Comparison of ENCODE assay signal across 22 cellular contexts in the genomic region with DNA sequence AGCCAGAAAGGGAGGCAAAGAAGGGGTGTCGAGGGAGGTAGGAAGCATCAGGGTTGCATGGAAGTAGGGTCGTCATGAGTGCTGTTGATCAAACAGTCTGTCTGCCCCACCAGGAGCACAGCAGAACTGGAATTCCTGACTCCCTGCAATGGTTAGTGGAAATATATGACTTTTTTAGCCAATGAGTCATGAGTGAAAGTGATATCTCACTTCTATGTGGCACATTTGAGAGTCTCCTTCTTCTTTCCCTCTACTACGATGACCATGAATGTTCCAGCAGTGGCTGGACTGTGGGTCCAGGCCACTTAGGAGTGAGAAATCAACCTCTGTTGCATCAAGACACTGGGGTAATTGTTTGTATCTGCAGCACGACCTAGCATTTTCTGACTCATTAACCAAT.
"Had no signal": no experiment of that assay in that cellular context is flagged by ENCODE, and none has a peak within 500 bp of the region (broad histone marks: within the 10 kb centered on the region; RNA-seq: fewer than 3 reads in every experiment).

No MANE protein-coding gene starts in this region.

- DNase-seq: activated CD4-positive, alpha-beta T cell treated with anti-CD3 and anti-CD28 coated beads, Interleukin-2, amount 50 U/mL, for 4 hours; activated CD8-positive, alpha-beta memory T cell treated with anti-CD3 and anti-CD28 coated beads, Interleukin-2, amount 10 ng/mL, durations not matched to agents 7 days and 5 days; activated naive CD4-positive, alpha-beta T cell; activated naive CD8-positive, alpha-beta T cell treated with anti-CD3 and anti-CD28 coated beads for 36 hours; amygdala; cerebellar nuclear complex; effector memory CD4-positive, alpha-beta T cell; esophagus squamous epithelium; hippocampal formation; posterior cingulate gyrus; retina; stimulated activated CD4-positive, alpha-beta T cell treated with anti-CD3 and anti-CD28 coated beads, Interleukin-4, amount 100 ng/mL, for 24 hours; stomach; SW 1271; T-helper 2 cell; testis; WERI-Rb-1 had no signal

- H3K4me1 ChIP-seq: breast epithelium, esophagus squamous epithelium, stomach, testis had no signal

- H3K9me3 ChIP-seq: esophagus squamous epithelium, testis had no signal

- H3K27me3 ChIP-seq: breast epithelium, esophagus squamous epithelium, stomach, testis had no signal

- H3K36me3 ChIP-seq: breast epithelium, esophagus squamous epithelium, stomach, WERI-Rb-1 had no signal

- H3K4me3 ChIP-seq: breast epithelium, esophagus squamous epithelium, lung, skin epidermis, stomach, testis had no signal

- H3K27ac ChIP-seq: breast epithelium, esophagus squamous epithelium, skin epidermis, stomach, testis, WERI-Rb-1 had no signal

- FAIRE-seq: endothelial cell of umbilical vein, keratinocyte had no signal
